ENCODE assay signal across 1 cellular context in genomic region chr17:7486181-7486580, GRCh38.
TF ChIP-seq lines count a peak whose summit lies in the region.

No MANE protein-coding gene starts in this region.

TF ChIP-seq in H1, 55 proteins besides CTCF, POLR2A, EP300 and RAD21:
- TF ChIP-seq ATF2 (IDR thresholded peaks at IDR 0.05; ENCODE audit: low read length) (no peak), BCL11A (IDR thresholded peaks at IDR 0.05; ENCODE audit: low read depth in 2 of 2, low read length in 2 of 2) (no peak), SRF (IDR thresholded peaks at IDR 0.05; ENCODE audit: low read depth, low read length) (no peak), CBX8 (IDR thresholded peaks at IDR 0.05; ENCODE audit: borderline replicate concordance, low read depth, low read length) (no peak), EGR1 (IDR thresholded peaks at IDR 0.05; ENCODE audit: borderline replicate concordance, low read depth, low read length) (no peak), SP1 (IDR thresholded peaks at IDR 0.05; ENCODE audit: low read depth, low read length) (no peak), CEBPB (IDR thresholded peaks at IDR 0.05; ENCODE audit: low read depth, low read length) (no peak), RFX5 (IDR thresholded peaks at IDR 0.05; ENCODE audit: borderline replicate concordance, low read depth, low read length) (no peak), POLR2AphosphoS5 (IDR thresholded peaks at IDR 0.05; ENCODE audit: low read depth, low read length) (peak; percentile 22; the same call in 1 of the 2 replicates)
